3 cellular contexts compared by ENCODE assay signal in genomic region chr2:112147796-112148195, GRCh38.
TF ChIP-seq lines count a peak whose summit lies in the region.

No MANE protein-coding gene starts in this region.

TF ChIP-seq in GM23338, 12 proteins besides CTCF, POLR2A, EP300 and RAD21 (continues in another document):
- TF ChIP-seq ZNF331 (CRISPR knock-in tag; IDR thresholded peaks at IDR 0.05; ENCODE audit: low read depth) (no peak), ZNF462 (CRISPR knock-in tag; IDR thresholded peaks at IDR 0.05) (no peak), EZH2 (IDR thresholded peaks at IDR 0.05; ENCODE audit: low read depth, unreplicated experiment) (no peak), POLR2AphosphoS5 (IDR thresholded peaks at IDR 0.05; ENCODE audit: low read depth) (no peak), JUNB (IDR thresholded peaks at IDR 0.05; ENCODE audit: unreplicated experiment) (no peak), STAT1 (IDR thresholded peaks at IDR 0.05; ENCODE audit: unreplicated experiment) (no peak), CREB1 (CRISPR knock-in tag; IDR thresholded peaks at IDR 0.05; ENCODE audit: low read depth) (no peak), NANOG (IDR thresholded peaks at IDR 0.05; ENCODE audit: borderline replicate concordance) (no peak), ZNF114 (CRISPR knock-in tag; IDR thresholded peaks at IDR 0.05) (no peak), EZH2phosphoT487 (IDR thresholded peaks at IDR 0.05; ENCODE audit: unreplicated experiment) (no peak)

TF ChIP-seq in HepG2, 621 proteins besides CTCF, POLR2A, EP300 and RAD21:
- TF ChIP-seq ZNF891 (CRISPR knock-in tag; IDR thresholded peaks at IDR 0.05) = no peak
- TF ChIP-seq ATF7 (IDR thresholded peaks at IDR 0.05) = no peak
- TF ChIP-seq ATF7 (CRISPR knock-in tag; IDR thresholded peaks at IDR 0.05) = no peak
- no peak for TF ChIP-seq SP1 (IDR thresholded peaks at IDR 0.05)
- no peak for TF ChIP-seq SP1 (CRISPR knock-in tag; IDR thresholded peaks at IDR 0.05)
- no peak for TF ChIP-seq PBX2 (CRISPR knock-in tag; IDR thresholded peaks at IDR 0.05)
- TF ChIP-seq ZNF121 (CRISPR knock-in tag; IDR thresholded peaks at IDR 0.05) = no peak
- TF ChIP-seq TEAD3 (CRISPR knock-in tag; optimal IDR thresholded peaks at IDR 0.05; ENCODE audit: borderline replicate concordance) = no peak
- TF ChIP-seq NR1H2 (CRISPR knock-in tag; IDR thresholded peaks at IDR 0.05; ENCODE audit: borderline replicate concordance, low read depth) = no peak
- no peak for TF ChIP-seq ARID3A (IDR thresholded peaks at IDR 0.05; ENCODE audit: low read depth, low read length)
- TF ChIP-seq SYNCRIP (IDR thresholded peaks at IDR 0.05; ENCODE audit: insufficient read depth, low read depth, low read length) = no peak
- no peak for TF ChIP-seq GFI1 (CRISPR knock-in tag; IDR thresholded peaks at IDR 0.05; ENCODE audit: borderline replicate concordance)
- TF ChIP-seq POGZ (CRISPR knock-in tag; IDR thresholded peaks at IDR 0.05) = no peak
- no peak for TF ChIP-seq ZNF34 (CRISPR knock-in tag; IDR thresholded peaks at IDR 0.05; ENCODE audit: borderline replicate concordance)

TF ChIP-seq in GM12891, 5 proteins besides CTCF, POLR2A, EP300 and RAD21:
- no peak for TF ChIP-seq POU2F2 (IDR thresholded peaks at IDR 0.05; ENCODE audit: low read depth, low read length)
- TF ChIP-seq TAF1 (IDR thresholded peaks at IDR 0.05; ENCODE audit: low read depth, low read length) = no peak
- TF ChIP-seq POLR2AphosphoS5 (IDR thresholded peaks at IDR 0.05; ENCODE audit: low read depth, low read length) = no peak
- TF ChIP-seq PAX5 (IDR thresholded peaks at IDR 0.05; ENCODE audit: insufficient read depth, low read length, severe bottlenecking) = no peak
- TF ChIP-seq SPI1 (IDR thresholded peaks at IDR 0.05; ENCODE audit: low read depth, low read length) = no peak
